26 cellular contexts compared by ENCODE assay signal in genomic region chr4:157558016-157558415, GRCh38.
"Had no signal": no experiment of that assay in that cellular context is flagged by ENCODE, and none has a peak within 500 bp of the region (broad histone marks: within the 10 kb centered on the region; RNA-seq: fewer than 3 reads in every experiment).

No MANE protein-coding gene starts in this region.

- H2AFZ ChIP-seq: parathyroid adenoma had no signal

- H3K79me2 ChIP-seq: parathyroid adenoma had no signal

- H3K27me3 ChIP-seq: right atrium auricular region, right lobe of liver, testis, thyroid gland, transverse colon, upper lobe of right lung had no signal

- H3K4me2 ChIP-seq: smooth muscle cell had no signal

- H3K4me3 ChIP-seq: left ventricle myocardium inferior, lung, mucosa of descending colon, psoas muscle, right atrium auricular region, right lobe of liver, smooth muscle cell, testis, thyroid gland, transverse colon, upper lobe of right lung had no signal

- ATAC-seq: mucosa of descending colon; naive thymus-derived CD4-positive, alpha-beta T cell; natural killer cell treated with Interleukin-12 subunit alpha and Interleukin-12 subunit beta and Interleukin-15 and Interleukin-18, amount 100 ng/mL, for 72 hours; psoas muscle; right lobe of liver; stimulated activated memory B cell treated with anti-CD40 and anti-IgM and Interleukin-4, amounts not matched to agents 10 μg/mL and 1 μg/mL and 100 μg/mL, for 72 hours; stimulated activated naive CD8-positive, alpha-beta T cell treated with anti-CD3 and anti-CD28 coated beads, Interleukin-15, amount 100 ng/mL, for 72 hours; upper lobe of right lung had no signal

- DNase-seq: hippocampal formation; immature natural killer cell; kidney; left ventricle myocardium inferior; midbrain; mucosa of descending colon; naive thymus-derived CD4-positive, alpha-beta T cell; nucleus accumbens; psoas muscle; right lobe of liver; stimulated activated CD4-positive, alpha-beta T cell treated with anti-CD3 and anti-CD28 coated beads, Interleukin-1b, Interleukin-23, amount 100 ng/mL, for 48 hours; stimulated activated CD4-positive, alpha-beta T cell treated with anti-CD3 and anti-CD28 coated beads, Interleukin-2, amount 100 ng/mL, for 48 hours; stimulated activated CD4-positive, alpha-beta T cell treated with anti-CD3 and anti-CD28 coated beads, Interleukin-4, amount 100 ng/mL, for 4 hours; stimulated activated CD8-positive, alpha-beta memory T cell treated with anti-CD3 and anti-CD28 coated beads, Interleukin-4, amount 100 ng/mL, for 48 hours; stimulated activated naive CD4-positive, alpha-beta T cell treated with Interleukin-2 at 50 U/mL for 16 hours; stimulated activated naive CD8-positive, alpha-beta T cell treated with anti-CD3 and anti-CD28 coated beads, Interleukin-15, amount 100 ng/mL, for 72 hours; testis; thyroid gland; transverse colon; upper lobe of right lung had no signal

- H3K27ac ChIP-seq: left ventricle myocardium inferior, parathyroid adenoma, psoas muscle, right atrium auricular region, right lobe of liver, testis, thyroid gland, transverse colon, upper lobe of right lung had no signal

- H3K36me3 ChIP-seq: left ventricle myocardium inferior, right atrium auricular region, right lobe of liver, thyroid gland, transverse colon, upper lobe of right lung had no signal

- H3K4me1 ChIP-seq: left ventricle myocardium inferior, parathyroid adenoma, psoas muscle, right atrium auricular region, right lobe of liver, testis, thyroid gland, transverse colon, upper lobe of right lung had no signal

- H3K9ac ChIP-seq: parathyroid adenoma had no signal

- H3K9me3 ChIP-seq: left ventricle myocardium inferior, mucosa of descending colon, psoas muscle, right atrium auricular region, right lobe of liver, testis, thyroid gland, transverse colon, upper lobe of right lung had no signal
